Comparison of ENCODE assay signal across 9 cellular contexts in genomic region chrX:13092455-13092941, GRCh38. TPM values are rescaled to one million over a fixed set of nuclear protein-coding genes. Genes with fewer than 3 reads are reported as not detected.
DNase-seq lines count a peak whose midpoint lies in the region; ATAC-seq, FAIRE-seq and TF ChIP-seq lines count a peak whose summit lies in the region.
"Had no signal": no experiment of that assay in that cellular context is flagged by ENCODE, and none has a peak within 500 bp of the region (broad histone marks: within the 10 kb centered on the region; RNA-seq: fewer than 3 reads in every experiment).

No MANE protein-coding gene starts in this region.

- peak overlapping the region; percentile 5 to 49 for H3K27ac ChIP-seq in esophagus (ENCODE audit: low read depth in 2 of 2, low read length in 1 of 2)
- peak overlapping the region in 1 of 4 donors; percentile 9 for H3K27ac ChIP-seq in gastrocnemius medialis
- H3K27ac ChIP-seq: SJSA1 had no signal

- TF ChIP-seq POLR2A in gastrocnemius medialis (IDR thresholded peaks at IDR 0.05), result no peak

- no peak for FAIRE-seq in RCC 7860 (lab: Jason Lieb, UNC)

- 66 to 71% methylated on average over 7 of the region's 7 CpGs for WGBS in esophagus, 2 donors

- CTCF ChIA-PET in activated CD4-positive, alpha-beta T cell treated with anti-CD3 and anti-CD28 coated beads for 36 hours (lab: Charles Lee), result interaction anchor here (0.6 to 4.0 kb wide), 15 partner anchors 10 to 396 kb away, joined by 3 to 28 read pairs (median 5); no protein-coding TSS in a partner anchor

- no peak for TF ChIP-seq CTCF in gastrocnemius medialis (IDR thresholded peaks at IDR 0.05 in 4 of 5, conservative IDR thresholded peaks at IDR 0.05 in 1 of 5)

- POLR2A ChIA-PET in activated CD4-positive, alpha-beta T cell treated with anti-CD3 and anti-CD28 coated beads for 36 hours (lab: Charles Lee), result interaction anchor here (0.6 to 2.3 kb wide), 7 partner anchors 11 to 396 kb away, joined by 3 to 11 read pairs (median 6); no protein-coding TSS in a partner anchor

- H3K9me3 ChIP-seq in esophagus (ENCODE audit: control insufficient read depth in 2 of 2, insufficient read depth in 1 of 2, low read depth in 1 of 2, low read length in 1 of 2) (no peaks in the 10 kb centered on the region), gastrocnemius medialis (no peaks in the 10 kb centered on the region)
- H3K9me3 ChIP-seq: SJSA1 had no signal

- H3K27me3 ChIP-seq in esophagus (ENCODE audit: control insufficient read depth in 1 of 2, insufficient read depth in 2 of 2, low read length in 2 of 2), result no peaks in the 10 kb centered on the region
- H3K27me3 ChIP-seq in gastrocnemius medialis, result peaks cover 0 to 4% (median 0%) of the 10 kb centered on the region in 3 donors
- H3K27me3 ChIP-seq: SJSA1 had no signal

- H3K4me3 Mint-ChIP-seq in activated CD4-positive, alpha-beta T cell treated with anti-CD3 and anti-CD28 coated beads for 36 hours, result peak overlapping the region; percentile 66

- no peaks in the 10 kb centered on the region for H3K9me3 Mint-ChIP-seq in activated CD4-positive, alpha-beta T cell treated with anti-CD3 and anti-CD28 coated beads for 36 hours (ENCODE audit: low read depth)

- ATAC-seq in GM19023 (IDR thresholded peaks at IDR 0.05; ENCODE audit: unreplicated experiment), result peak; percentile 69
- peak; percentile 71 for ATAC-seq in HG03135 (IDR thresholded peaks at IDR 0.05; ENCODE audit: unreplicated experiment)
- peak; percentile 61 for ATAC-seq in activated CD4-positive, alpha-beta T cell treated with anti-CD3 and anti-CD28 coated beads for 36 hours
- no peak for ATAC-seq in HG03521 (IDR thresholded peaks at IDR 0.05; ENCODE audit: unreplicated experiment)
- ATAC-seq in gastrocnemius medialis, result no peak

- no peaks in the 10 kb centered on the region for H3K36me3 ChIP-seq in esophagus (ENCODE audit: control insufficient read depth in 2 of 2, insufficient read depth in 2 of 2, low read length in 1 of 2)
- H3K36me3 ChIP-seq in gastrocnemius medialis, result no peaks in the 10 kb centered on the region
- H3K36me3 ChIP-seq: SJSA1 had no signal

- intact Hi-C loops in activated CD4-positive, alpha-beta T cell treated with anti-CD3 and anti-CD28 coated beads for 36 hours (cut with DNase I, micrococcal nuclease), result loop anchor here (1.0 to 10.0 kb wide), 17 partner anchors 16 to 935 kb away; partner anchors contain the start of genes GEMIN8 (in 2 of the 2), OFD1 (in 1 of the 2), TCEANC (in 1 of the 2) and TRAPPC2 (in 1 of the 2)
- intact Hi-C loops in gastrocnemius medialis (cut with DNase I; ENCODE audit: low total_unique reads), result no loop called here

- H3K36me3 Mint-ChIP-seq in activated CD4-positive, alpha-beta T cell treated with anti-CD3 and anti-CD28 coated beads for 36 hours (ENCODE audit: low read depth), result peaks cover 4% of the 10 kb centered on the region

- in situ Hi-C loops in gastrocnemius medialis (cut with MboI; ENCODE audit: low sequenced_read_pairs in 4 of 4), result no loop called here

- peaks cover 86% of the 10 kb centered on the region for H3K4me1 Mint-ChIP-seq in activated CD4-positive, alpha-beta T cell treated with anti-CD3 and anti-CD28 coated beads for 36 hours

- H3K27ac Mint-ChIP-seq in activated CD4-positive, alpha-beta T cell treated with anti-CD3 and anti-CD28 coated beads for 36 hours, result peak overlapping the region; percentile 95

- peak; percentile 87 for DNase-seq in activated CD4-positive, alpha-beta T cell treated with anti-CD3 and anti-CD28 coated beads for 36 hours
- DNase-seq in stimulated activated CD8-positive, alpha-beta memory T cell treated with anti-CD3 and anti-CD28 coated beads, Interleukin-4, amount 100 ng/mL, for 4 hours (ENCODE audit: low read depth in 2 of 2, low spot score in 1 of 2), result peak; percentile 28 to 51
- DNase-seq in RCC 7860 (ENCODE audit: low spot score) (no peak), gastrocnemius medialis (no peak)

- H3K4me3 ChIP-seq in esophagus (ENCODE audit: low read depth in 1 of 2, low read length in 2 of 2), result no peak overlapping the region
- H3K4me3 ChIP-seq in gastrocnemius medialis, result no peak overlapping the region
- H3K4me3 ChIP-seq: SJSA1 had no signal

- H3K27me3 Mint-ChIP-seq in activated CD4-positive, alpha-beta T cell treated with anti-CD3 and anti-CD28 coated beads for 36 hours, result no peaks in the 10 kb centered on the region

- H3K4me1 ChIP-seq in esophagus (ENCODE audit: control insufficient read depth in 2 of 2, insufficient read depth in 2 of 2, low read length in 1 of 2) (no peaks in the 10 kb centered on the region), gastrocnemius medialis (peaks cover 0 to 6% of the 10 kb centered on the region in 2 donors)

RNA-seq across cellular contexts. Expression of gene FAM9C, which starts 48.1 kb away (rescaled TPM):
- not detected for total RNA-seq in activated CD4-positive, alpha-beta T cell treated with anti-CD3 and anti-CD28 coated beads for 36 hours
- not detected for polyA plus RNA-seq in esophagus
- total RNA-seq in gastrocnemius medialis, result not detected
- total RNA-seq: SJSA1 had no signal

Comparison
In these comparisons a context has a peak if more than half of its experiments do, and no peak if none do; other contexts are left out.
1. ATAC-seq: peak in GM19023 (single experiment), HG03135 (single experiment) and activated CD4-positive, alpha-beta T cell treated with anti-CD3 and anti-CD28 coated beads for 36 hours (single experiment); none in HG03521 (single experiment) and gastrocnemius medialis (0 of 2).
2. DNase-seq: peak in activated CD4-positive, alpha-beta T cell treated with anti-CD3 and anti-CD28 coated beads for 36 hours (single experiment) and stimulated activated CD8-positive, alpha-beta memory T cell treated with anti-CD3 and anti-CD28 coated beads, Interleukin-4, amount 100 ng/mL, for 4 hours (2 of 2); none in RCC 7860 (single experiment) and gastrocnemius medialis (0 of 2).